Comparison of ENCODE assay signal across 1 cellular context in the genomic region with DNA sequence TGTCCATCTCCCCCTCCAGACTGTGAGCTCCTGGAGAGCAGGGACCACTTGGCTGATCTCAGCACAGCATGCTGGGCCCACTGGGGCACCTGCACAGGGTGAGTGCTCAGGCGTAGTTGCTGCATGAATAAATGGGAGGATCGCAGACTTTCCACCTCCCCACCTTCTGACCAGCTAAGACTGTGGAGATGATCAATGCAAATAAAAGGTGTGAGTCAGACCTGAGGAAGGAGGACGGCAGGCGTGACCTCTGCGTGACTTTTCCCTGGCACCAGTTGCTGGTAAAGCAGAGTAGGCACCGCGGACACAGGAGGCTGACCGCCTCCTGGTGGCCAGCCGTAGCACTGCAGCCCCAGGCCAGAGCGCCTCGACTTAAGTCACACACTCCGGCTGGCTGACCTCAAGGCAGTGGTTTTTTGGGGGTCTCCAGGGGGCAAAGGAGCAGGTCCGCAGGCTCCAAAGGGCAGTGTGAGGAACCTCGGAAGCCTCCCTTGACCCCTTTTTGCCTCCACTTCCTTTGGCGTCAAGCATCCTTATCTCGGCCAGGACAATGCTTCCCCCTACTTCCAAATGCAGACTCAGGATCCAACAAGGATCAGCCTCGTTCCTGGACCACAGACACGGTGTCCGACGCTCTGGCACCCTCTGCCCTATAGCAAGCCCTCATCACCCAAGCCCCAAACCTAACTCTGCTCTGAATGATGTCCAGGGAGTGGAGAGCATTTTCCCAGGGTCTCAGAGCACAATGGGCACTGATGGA.
TF ChIP-seq lines count a peak whose summit lies in the region.

No MANE protein-coding gene starts in this region.

TF ChIP-seq in HepG2, 621 proteins besides CTCF, POLR2A, EP300 and RAD21 (continued from another document and continues in another):
- TF ChIP-seq, protein P1, sequence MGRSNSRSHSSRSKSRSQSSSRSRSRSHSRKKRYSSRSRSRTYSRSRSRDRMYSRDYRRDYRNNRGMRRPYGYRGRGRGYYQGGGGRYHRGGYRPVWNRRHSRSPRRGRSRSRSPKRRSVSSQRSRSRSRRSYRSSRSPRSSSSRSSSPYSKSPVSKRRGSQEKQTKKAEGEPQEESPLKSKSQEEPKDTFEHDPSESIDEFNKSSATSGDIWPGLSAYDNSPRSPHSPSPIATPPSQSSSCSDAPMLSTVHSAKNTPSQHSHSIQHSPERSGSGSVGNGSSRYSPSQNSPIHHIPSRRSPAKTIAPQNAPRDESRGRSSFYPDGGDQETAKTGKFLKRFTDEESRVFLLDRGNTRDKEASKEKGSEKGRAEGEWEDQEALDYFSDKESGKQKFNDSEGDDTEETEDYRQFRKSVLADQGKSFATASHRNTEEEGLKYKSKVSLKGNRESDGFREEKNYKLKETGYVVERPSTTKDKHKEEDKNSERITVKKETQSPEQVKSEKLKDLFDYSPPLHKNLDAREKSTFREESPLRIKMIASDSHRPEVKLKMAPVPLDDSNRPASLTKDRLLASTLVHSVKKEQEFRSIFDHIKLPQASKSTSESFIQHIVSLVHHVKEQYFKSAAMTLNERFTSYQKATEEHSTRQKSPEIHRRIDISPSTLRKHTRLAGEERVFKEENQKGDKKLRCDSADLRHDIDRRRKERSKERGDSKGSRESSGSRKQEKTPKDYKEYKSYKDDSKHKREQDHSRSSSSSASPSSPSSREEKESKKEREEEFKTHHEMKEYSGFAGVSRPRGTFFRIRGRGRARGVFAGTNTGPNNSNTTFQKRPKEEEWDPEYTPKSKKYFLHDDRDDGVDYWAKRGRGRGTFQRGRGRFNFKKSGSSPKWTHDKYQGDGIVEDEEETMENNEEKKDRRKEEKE (IDR thresholded peaks at IDR 0.05): no peak
- TF ChIP-seq HIC2 (CRISPR knock-in tag; IDR thresholded peaks at IDR 0.05; ENCODE audit: low read depth) (peak; percentile 73), ZNF350 (CRISPR knock-in tag; IDR thresholded peaks at IDR 0.05; ENCODE audit: borderline replicate concordance, low read depth) (peak; percentile 48; the same call in 1 of the 2 replicates), ZNF724P (CRISPR knock-in tag; IDR thresholded peaks at IDR 0.05; ENCODE audit: borderline replicate concordance) (no peak), ZNF280B (CRISPR knock-in tag; IDR thresholded peaks at IDR 0.05; ENCODE audit: borderline replicate concordance) (no peak), SATB2 (CRISPR knock-in tag; IDR thresholded peaks at IDR 0.05) (no peak), HNRNPLL (IDR thresholded peaks at IDR 0.05; ENCODE audit: low read depth, low read length, poor library complexity, severe bottlenecking) (no peak), ZFYVE20 (CRISPR knock-in tag; IDR thresholded peaks at IDR 0.05; ENCODE audit: borderline replicate concordance, low read depth) (no peak), RXRB (CRISPR knock-in tag; IDR thresholded peaks at IDR 0.05; ENCODE audit: borderline replicate concordance) (peak; percentile 68; the same call in 1 of the 2 replicates), KDM2A (CRISPR knock-in tag; IDR thresholded peaks at IDR 0.05; ENCODE audit: borderline replicate concordance, low read depth) (peak; percentile 54; the same call in 1 of the 2 replicates), ATF7 (IDR thresholded peaks at IDR 0.05) (no peak), ATF7 (CRISPR knock-in tag; IDR thresholded peaks at IDR 0.05) (no peak), ZBTB8A (CRISPR knock-in tag; IDR thresholded peaks at IDR 0.05; ENCODE audit: borderline replicate concordance, low read depth) (no peak), SOX5 (CRISPR knock-in tag; IDR thresholded peaks at IDR 0.05; ENCODE audit: borderline replicate concordance) (peak; percentile 39; the same call in 1 of the 2 replicates), CEBPZ (IDR thresholded peaks at IDR 0.05; ENCODE audit: low read length) (no peak), ZNF180 (CRISPR knock-in tag; IDR thresholded peaks at IDR 0.05; ENCODE audit: borderline replicate concordance, low read depth) (no peak), NCOA1 (CRISPR knock-in tag; IDR thresholded peaks at IDR 0.05) (no peak), FOXA1 (IDR thresholded peaks at IDR 0.05) (no peak), FOXA1 (CRISPR knock-in tag; IDR thresholded peaks at IDR 0.05) (0 out of 2 replicates have a peak, but pooled peaks have one; percentile 22), HOMEZ (CRISPR knock-in tag; IDR thresholded peaks at IDR 0.05; ENCODE audit: low read depth) (no peak), FOXJ3 (CRISPR knock-in tag; IDR thresholded peaks at IDR 0.05; ENCODE audit: borderline replicate concordance) (no peak), HNRNPL (IDR thresholded peaks at IDR 0.05; ENCODE audit: low read depth, low read length) (peak; percentile 87)
- TF ChIP-seq, protein P2, sequence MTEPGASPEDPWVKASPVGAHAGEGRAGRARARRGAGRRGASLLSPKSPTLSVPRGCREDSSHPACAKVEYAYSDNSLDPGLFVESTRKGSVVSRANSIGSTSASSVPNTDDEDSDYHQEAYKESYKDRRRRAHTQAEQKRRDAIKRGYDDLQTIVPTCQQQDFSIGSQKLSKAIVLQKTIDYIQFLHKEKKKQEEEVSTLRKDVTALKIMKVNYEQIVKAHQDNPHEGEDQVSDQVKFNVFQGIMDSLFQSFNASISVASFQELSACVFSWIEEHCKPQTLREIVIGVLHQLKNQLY (CRISPR knock-in tag; IDR thresholded peaks at IDR 0.05): 0 out of 2 replicates have a peak, but pooled peaks have one; percentile 49
- TF ChIP-seq, protein P3, sequence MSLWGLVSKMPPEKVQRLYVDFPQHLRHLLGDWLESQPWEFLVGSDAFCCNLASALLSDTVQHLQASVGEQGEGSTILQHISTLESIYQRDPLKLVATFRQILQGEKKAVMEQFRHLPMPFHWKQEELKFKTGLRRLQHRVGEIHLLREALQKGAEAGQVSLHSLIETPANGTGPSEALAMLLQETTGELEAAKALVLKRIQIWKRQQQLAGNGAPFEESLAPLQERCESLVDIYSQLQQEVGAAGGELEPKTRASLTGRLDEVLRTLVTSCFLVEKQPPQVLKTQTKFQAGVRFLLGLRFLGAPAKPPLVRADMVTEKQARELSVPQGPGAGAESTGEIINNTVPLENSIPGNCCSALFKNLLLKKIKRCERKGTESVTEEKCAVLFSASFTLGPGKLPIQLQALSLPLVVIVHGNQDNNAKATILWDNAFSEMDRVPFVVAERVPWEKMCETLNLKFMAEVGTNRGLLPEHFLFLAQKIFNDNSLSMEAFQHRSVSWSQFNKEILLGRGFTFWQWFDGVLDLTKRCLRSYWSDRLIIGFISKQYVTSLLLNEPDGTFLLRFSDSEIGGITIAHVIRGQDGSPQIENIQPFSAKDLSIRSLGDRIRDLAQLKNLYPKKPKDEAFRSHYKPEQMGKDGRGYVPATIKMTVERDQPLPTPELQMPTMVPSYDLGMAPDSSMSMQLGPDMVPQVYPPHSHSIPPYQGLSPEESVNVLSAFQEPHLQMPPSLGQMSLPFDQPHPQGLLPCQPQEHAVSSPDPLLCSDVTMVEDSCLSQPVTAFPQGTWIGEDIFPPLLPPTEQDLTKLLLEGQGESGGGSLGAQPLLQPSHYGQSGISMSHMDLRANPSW (CRISPR knock-in tag; IDR thresholded peaks at IDR 0.05; ENCODE audit: borderline replicate concordance): no peak
- TF ChIP-seq, protein P4, sequence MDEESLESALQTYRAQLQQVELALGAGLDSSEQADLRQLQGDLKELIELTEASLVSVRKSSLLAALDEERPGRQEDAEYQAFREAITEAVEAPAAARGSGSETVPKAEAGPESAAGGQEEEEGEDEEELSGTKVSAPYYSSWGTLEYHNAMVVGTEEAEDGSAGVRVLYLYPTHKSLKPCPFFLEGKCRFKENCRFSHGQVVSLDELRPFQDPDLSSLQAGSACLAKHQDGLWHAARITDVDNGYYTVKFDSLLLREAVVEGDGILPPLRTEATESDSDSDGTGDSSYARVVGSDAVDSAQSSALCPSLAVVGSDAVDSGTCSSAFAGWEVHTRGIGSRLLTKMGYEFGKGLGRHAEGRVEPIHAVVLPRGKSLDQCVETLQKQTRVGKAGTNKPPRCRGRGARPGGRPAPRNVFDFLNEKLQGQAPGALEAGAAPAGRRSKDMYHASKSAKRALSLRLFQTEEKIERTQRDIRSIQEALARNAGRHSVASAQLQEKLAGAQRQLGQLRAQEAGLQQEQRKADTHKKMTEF (CRISPR knock-in tag; IDR thresholded peaks at IDR 0.05): peak; percentile 65; the same call in 1 of the 2 replicates
- TF ChIP-seq, protein P5, sequence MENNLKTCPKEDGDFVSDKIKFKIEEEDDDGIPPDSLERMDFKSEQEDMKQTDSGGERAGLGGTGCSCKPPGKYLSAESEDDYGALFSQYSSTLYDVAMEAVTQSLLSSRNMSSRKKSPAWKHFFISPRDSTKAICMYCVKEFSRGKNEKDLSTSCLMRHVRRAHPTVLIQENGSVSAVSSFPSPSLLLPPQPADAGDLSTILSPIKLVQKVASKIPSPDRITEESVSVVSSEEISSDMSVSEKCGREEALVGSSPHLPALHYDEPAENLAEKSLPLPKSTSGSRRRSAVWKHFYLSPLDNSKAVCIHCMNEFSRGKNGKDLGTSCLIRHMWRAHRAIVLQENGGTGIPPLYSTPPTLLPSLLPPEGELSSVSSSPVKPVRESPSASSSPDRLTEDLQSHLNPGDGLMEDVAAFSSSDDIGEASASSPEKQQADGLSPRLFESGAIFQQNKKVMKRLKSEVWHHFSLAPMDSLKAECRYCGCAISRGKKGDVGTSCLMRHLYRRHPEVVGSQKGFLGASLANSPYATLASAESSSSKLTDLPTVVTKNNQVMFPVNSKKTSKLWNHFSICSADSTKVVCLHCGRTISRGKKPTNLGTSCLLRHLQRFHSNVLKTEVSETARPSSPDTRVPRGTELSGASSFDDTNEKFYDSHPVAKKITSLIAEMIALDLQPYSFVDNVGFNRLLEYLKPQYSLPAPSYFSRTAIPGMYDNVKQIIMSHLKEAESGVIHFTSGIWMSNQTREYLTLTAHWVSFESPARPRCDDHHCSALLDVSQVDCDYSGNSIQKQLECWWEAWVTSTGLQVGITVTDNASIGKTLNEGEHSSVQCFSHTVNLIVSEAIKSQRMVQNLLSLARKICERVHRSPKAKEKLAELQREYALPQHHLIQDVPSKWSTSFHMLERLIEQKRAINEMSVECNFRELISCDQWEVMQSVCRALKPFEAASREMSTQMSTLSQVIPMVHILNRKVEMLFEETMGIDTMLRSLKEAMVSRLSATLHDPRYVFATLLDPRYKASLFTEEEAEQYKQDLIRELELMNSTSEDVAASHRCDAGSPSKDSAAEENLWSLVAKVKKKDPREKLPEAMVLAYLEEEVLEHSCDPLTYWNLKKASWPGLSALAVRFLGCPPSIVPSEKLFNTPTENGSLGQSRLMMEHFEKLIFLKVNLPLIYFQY (CRISPR knock-in tag; IDR thresholded peaks at IDR 0.05; ENCODE audit: borderline replicate concordance): no peak
